In genomic region chr12:49264873-49265792, GRCh38 we compare ENCODE assay signal across 1 cellular context.
TF ChIP-seq lines count a peak whose summit lies in the region.

TSS of gene TUBA1C (plus strand) at chr12:49265082. CDS start at chr12:49265182, 100 bp downstream.

TF ChIP-seq in HEK293, 187 proteins besides CTCF, POLR2A, EP300 and RAD21 (continued from another document and continues in another):
- TF ChIP-seq PRDM6 (tag by site-specific recombination; IDR thresholded peaks at IDR 0.05), result 0 out of 2 replicates have a peak, but pooled peaks have one; percentile 6
- peak; percentile 62; the same call in 1 of the 2 replicates for TF ChIP-seq ZNF184 (tag by site-specific recombination; IDR thresholded peaks at IDR 0.05)
- TF ChIP-seq ZXDB (tag by site-specific recombination; IDR thresholded peaks at IDR 0.05), result peak; percentile 74; the same call in 1 of the 2 replicates
- 0 out of 2 replicates have a peak, but pooled peaks have one; percentile 6 for TF ChIP-seq ZNF404 (tag by site-specific recombination; IDR thresholded peaks at IDR 0.05)
- TF ChIP-seq ZBTB20 (tag by site-specific recombination; IDR thresholded peaks at IDR 0.05), result peak; percentile 81
- TF ChIP-seq PRDM10 (tag by site-specific recombination; IDR thresholded peaks at IDR 0.05), result peak; percentile 81
- TF ChIP-seq OVOL3 (tag by site-specific recombination; IDR thresholded peaks at IDR 0.05), result no peak
- TF ChIP-seq REPIN1 (tag by site-specific recombination; IDR thresholded peaks at IDR 0.05; ENCODE audit: low read depth), result 0 out of 2 replicates have a peak, but pooled peaks have one; percentile 23
- 0 out of 2 replicates have a peak, but pooled peaks have one; percentile 57 for TF ChIP-seq HOXD13 (CRISPR knock-in tag; IDR thresholded peaks at IDR 0.05; ENCODE audit: borderline replicate concordance)
- TF ChIP-seq ZNF114 (tag by site-specific recombination; IDR thresholded peaks at IDR 0.05), result no peak
- TF ChIP-seq ZBTB8A (tag by site-specific recombination; IDR thresholded peaks at IDR 0.05), result peak; percentile 94
- TF ChIP-seq ZNF561 (tag by site-specific recombination; IDR thresholded peaks at IDR 0.05; ENCODE audit: borderline replicate concordance), result peak; percentile 75
- TF ChIP-seq REST (tag by site-specific recombination; IDR thresholded peaks at IDR 0.05), result peak; percentile 60
- peak; percentile 60 for TF ChIP-seq ZNF394 (tag by site-specific recombination; IDR thresholded peaks at IDR 0.05; ENCODE audit: borderline replicate concordance)
- peak; percentile 90 for TF ChIP-seq IKZF3 (tag by site-specific recombination; IDR thresholded peaks at IDR 0.05)
- TF ChIP-seq BCL11A (tag by site-specific recombination; IDR thresholded peaks at IDR 0.05; ENCODE audit: low read depth), result 0 out of 2 replicates have a peak, but pooled peaks have one; percentile 14
- TF ChIP-seq ZNF624 (tag by site-specific recombination; IDR thresholded peaks at IDR 0.05), result 0 out of 2 replicates have a peak, but pooled peaks have one; percentile 61
- TF ChIP-seq ZNF138 (tag by site-specific recombination; IDR thresholded peaks at IDR 0.05; ENCODE audit: borderline replicate concordance), result no peak
- TF ChIP-seq ZNF302 (tag by site-specific recombination; IDR thresholded peaks at IDR 0.05; ENCODE audit: low read depth), result no peak
- peak; percentile 38; the same call in 1 of the 2 replicates for TF ChIP-seq ZBTB10 (tag by site-specific recombination; IDR thresholded peaks at IDR 0.05)
- TF ChIP-seq ZFP37 (tag by site-specific recombination; IDR thresholded peaks at IDR 0.05), result peak; percentile 74; the same call in 1 of the 2 replicates
- no peak for TF ChIP-seq ZNF514 (tag by site-specific recombination; IDR thresholded peaks at IDR 0.05)
- TF ChIP-seq ZNF654 (tag by site-specific recombination; IDR thresholded peaks at IDR 0.05; ENCODE audit: low read depth), result no peak
- no peak; the same call in 1 of the 2 replicates for TF ChIP-seq KLF16 (tag by site-specific recombination; IDR thresholded peaks at IDR 0.05)
- no peak for TF ChIP-seq ZNF544 (tag by site-specific recombination; IDR thresholded peaks at IDR 0.05)
- TF ChIP-seq ZNF777 (tag by site-specific recombination; IDR thresholded peaks at IDR 0.05; ENCODE audit: borderline replicate concordance), result peak; percentile 66; the same call in 1 of the 2 replicates
- peak; percentile 94 for TF ChIP-seq ZBTB11 (tag by site-specific recombination; conservative IDR thresholded peaks at IDR 0.05; ENCODE audit: low read depth)
- TF ChIP-seq ZNF501 (tag by site-specific recombination; IDR thresholded peaks at IDR 0.05), result 0 out of 2 replicates have a peak, but pooled peaks have one; percentile 29
- TF ChIP-seq ZNF112 (tag by site-specific recombination; IDR thresholded peaks at IDR 0.05), result no peak
- no peak for TF ChIP-seq MEIS1 (CRISPR knock-in tag; IDR thresholded peaks at IDR 0.05; ENCODE audit: borderline replicate concordance)
- TF ChIP-seq KLF1 (tag by site-specific recombination; IDR thresholded peaks at IDR 0.05), result peak; percentile 63; the same call in 1 of the 2 replicates
- TF ChIP-seq ZNF391 (tag by site-specific recombination; IDR thresholded peaks at IDR 0.05; ENCODE audit: borderline replicate concordance, low read depth), result peak; percentile 62
- peak; percentile 53 for TF ChIP-seq ZSCAN30 (tag by site-specific recombination; IDR thresholded peaks at IDR 0.05)
- TF ChIP-seq ZNF362 (tag by site-specific recombination; IDR thresholded peaks at IDR 0.05), result no peak
- peak; percentile 17; the same call in 1 of the 2 replicates for TF ChIP-seq ZNF623 (tag by site-specific recombination; IDR thresholded peaks at IDR 0.05)
- TF ChIP-seq ZNF449 (tag by site-specific recombination; IDR thresholded peaks at IDR 0.05), result peak; percentile 9; the same call in 1 of the 2 replicates
- TF ChIP-seq SP3 (tag by site-specific recombination; IDR thresholded peaks at IDR 0.05), result 0 out of 2 replicates have a peak, but pooled peaks have one; percentile 49
- TF ChIP-seq KLF8 (tag by site-specific recombination; IDR thresholded peaks at IDR 0.05), result peak; percentile 58
- no peak for TF ChIP-seq ZNF792 (tag by site-specific recombination; IDR thresholded peaks at IDR 0.05)
- peak; percentile 48; the same call in 1 of the 2 replicates for TF ChIP-seq ZBTB44 (tag by site-specific recombination; IDR thresholded peaks at IDR 0.05)
- no peak for TF ChIP-seq ZNF473 (tag by site-specific recombination; IDR thresholded peaks at IDR 0.05)
